Comparison of ENCODE assay signal across 1 cellular context in the genomic region with DNA sequence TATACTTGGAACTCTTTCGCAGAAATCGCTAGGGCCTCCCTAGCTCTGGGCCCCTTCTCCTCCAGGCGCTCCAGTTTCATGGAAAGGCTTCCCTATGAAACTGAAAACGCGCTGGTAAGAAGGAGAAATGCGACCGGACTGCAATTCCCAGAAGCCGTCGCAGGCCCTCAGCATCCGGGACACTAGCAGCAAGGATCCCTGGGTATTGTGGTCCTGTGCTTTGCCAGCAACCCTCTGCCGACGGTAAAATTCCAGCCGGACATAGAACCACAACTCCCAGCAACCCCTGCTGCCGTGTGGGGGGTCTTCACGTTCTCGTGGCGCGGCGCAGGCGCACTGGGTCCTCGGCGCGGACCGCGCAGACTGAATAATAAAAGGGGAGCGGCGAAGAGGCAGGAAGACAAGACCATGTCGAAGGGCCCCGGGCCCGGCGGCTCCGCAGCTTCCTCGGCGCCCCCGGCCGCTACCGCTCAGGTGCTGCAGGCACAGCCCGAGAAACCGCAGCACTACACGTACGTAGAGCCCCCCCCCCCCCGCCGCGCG.
A peak's percentile ranks its signal among the peaks of the same experiment; 100 is the strongest.
TF ChIP-seq lines count a peak whose summit lies in the region.

Gene UNK (plus strand): TSS at position 334 of the 543 bp plus-strand sequence. CDS start 75 bp downstream, at position 409.

TF ChIP-seq in SK-N-SH, 30 proteins besides CTCF, POLR2A, EP300 and RAD21 (continued from another document):
- TF ChIP-seq, protein P1, sequence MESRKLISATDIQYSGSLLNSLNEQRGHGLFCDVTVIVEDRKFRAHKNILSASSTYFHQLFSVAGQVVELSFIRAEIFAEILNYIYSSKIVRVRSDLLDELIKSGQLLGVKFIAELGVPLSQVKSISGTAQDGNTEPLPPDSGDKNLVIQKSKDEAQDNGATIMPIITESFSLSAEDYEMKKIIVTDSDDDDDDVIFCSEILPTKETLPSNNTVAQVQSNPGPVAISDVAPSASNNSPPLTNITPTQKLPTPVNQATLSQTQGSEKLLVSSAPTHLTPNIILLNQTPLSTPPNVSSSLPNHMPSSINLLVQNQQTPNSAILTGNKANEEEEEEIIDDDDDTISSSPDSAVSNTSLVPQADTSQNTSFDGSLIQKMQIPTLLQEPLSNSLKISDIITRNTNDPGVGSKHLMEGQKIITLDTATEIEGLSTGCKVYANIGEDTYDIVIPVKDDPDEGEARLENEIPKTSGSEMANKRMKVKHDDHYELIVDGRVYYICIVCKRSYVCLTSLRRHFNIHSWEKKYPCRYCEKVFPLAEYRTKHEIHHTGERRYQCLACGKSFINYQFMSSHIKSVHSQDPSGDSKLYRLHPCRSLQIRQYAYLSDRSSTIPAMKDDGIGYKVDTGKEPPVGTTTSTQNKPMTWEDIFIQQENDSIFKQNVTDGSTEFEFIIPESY (IDR thresholded peaks at IDR 0.05; ENCODE audit: borderline replicate concordance, low read depth) = peak; percentile 94
- TF ChIP-seq, protein P2, sequence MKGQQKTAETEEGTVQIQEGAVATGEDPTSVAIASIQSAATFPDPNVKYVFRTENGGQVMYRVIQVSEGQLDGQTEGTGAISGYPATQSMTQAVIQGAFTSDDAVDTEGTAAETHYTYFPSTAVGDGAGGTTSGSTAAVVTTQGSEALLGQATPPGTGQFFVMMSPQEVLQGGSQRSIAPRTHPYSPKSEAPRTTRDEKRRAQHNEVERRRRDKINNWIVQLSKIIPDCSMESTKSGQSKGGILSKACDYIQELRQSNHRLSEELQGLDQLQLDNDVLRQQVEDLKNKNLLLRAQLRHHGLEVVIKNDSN (IDR thresholded peaks at IDR 0.05; ENCODE audit: borderline replicate concordance, low read depth) = no peak
- TF ChIP-seq SMC3 (IDR thresholded peaks at IDR 0.05; ENCODE audit: low read depth, low read length) (no peak), ELF1 (IDR thresholded peaks at IDR 0.05) (peak; percentile 72; the same call in 1 of the 2 replicates), FOSL2 (IDR thresholded peaks at IDR 0.05; ENCODE audit: borderline replicate concordance, low read depth) (no peak), MEF2A (IDR thresholded peaks at IDR 0.05; ENCODE audit: borderline replicate concordance, low read depth) (peak; percentile 24; the same call in 1 of the 2 replicates), TEAD4 (IDR thresholded peaks at IDR 0.05; ENCODE audit: borderline replicate concordance, insufficient read depth) (no peak), GABPA (IDR thresholded peaks at IDR 0.05; ENCODE audit: low read depth) (peak; percentile 54; the same call in 1 of the 2 replicates), PBX3 (IDR thresholded peaks at IDR 0.05) (no peak)
- TF ChIP-seq, protein P3, sequence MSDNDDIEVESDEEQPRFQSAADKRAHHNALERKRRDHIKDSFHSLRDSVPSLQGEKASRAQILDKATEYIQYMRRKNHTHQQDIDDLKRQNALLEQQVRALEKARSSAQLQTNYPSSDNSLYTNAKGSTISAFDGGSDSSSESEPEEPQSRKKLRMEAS (IDR thresholded peaks at IDR 0.05; ENCODE audit: low read depth) = no peak
